Comparison of ENCODE assay signal across 8 cellular contexts in the genomic region with DNA sequence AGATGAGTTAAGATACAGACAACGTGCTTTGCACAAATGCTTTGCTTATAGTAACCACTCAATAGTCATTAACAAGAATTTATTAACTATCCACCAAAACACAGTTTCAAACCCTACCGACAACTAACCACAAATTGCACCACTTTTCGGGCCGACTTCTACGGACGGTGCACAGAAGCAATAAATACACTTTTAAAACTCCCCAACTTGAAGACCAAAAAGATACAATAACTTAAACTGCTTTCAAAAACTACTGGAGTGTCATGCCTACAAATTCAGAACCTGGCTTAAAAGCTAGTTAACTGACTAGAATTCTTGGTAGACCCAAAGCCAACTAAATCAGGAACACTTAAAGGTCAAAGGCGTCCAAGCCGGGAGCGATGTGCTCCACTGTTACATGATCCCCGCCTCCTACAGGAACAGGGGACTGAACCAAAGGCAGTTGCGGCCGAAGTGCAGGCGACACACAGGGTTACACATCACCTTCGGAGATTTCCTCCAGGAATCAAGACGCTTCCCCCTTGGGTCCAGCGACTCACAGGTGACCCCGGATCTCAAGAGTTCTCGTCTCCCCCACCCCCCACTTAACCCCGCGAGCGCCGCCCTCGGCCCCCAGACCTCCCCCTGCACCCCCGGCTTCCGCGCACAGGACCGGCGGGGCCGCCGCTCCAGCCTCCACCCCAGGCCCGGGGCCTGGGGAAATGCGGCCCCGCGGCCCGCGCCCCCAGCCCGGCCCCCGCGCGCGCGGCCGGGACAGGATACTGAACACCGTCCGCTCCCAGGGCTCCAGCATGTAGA. TPM values are rescaled to one million over a fixed set of nuclear protein-coding genes. Genes with fewer than 3 reads are reported as not detected.
DNase-seq lines count a peak whose midpoint lies in the region; ATAC-seq, FAIRE-seq and TF ChIP-seq lines count a peak whose summit lies in the region.

No MANE protein-coding gene starts in this region.

- DNase-seq in GDM1 (lab: John Stamatoyannopoulos, UW) = peak; percentile 10
- DNase-seq in GM23248 = peak; percentile 76
- DNase-seq in KG1 (lab: John Stamatoyannopoulos, UW) = peak; percentile 33
- no peak for DNase-seq in RWPE2 (ENCODE audit: low spot score)
- peak; percentile 39 for DNase-seq in bronchial epithelial cell (ENCODE audit: low read depth)
- DNase-seq in inferior parietal cortex (ENCODE audit: extremely low spot score) = peak; percentile 45
- DNase-seq in small intestine = peak; percentile 73
- no peak for DNase-seq in middle frontal gyrus (ENCODE audit: extremely low spot score, low spot score)

- H3K4me1 ChIP-seq in GM23248 (ENCODE audit: insufficient read depth) = peaks cover 18% of the 10 kb centered on the region
- H3K4me1 ChIP-seq in RWPE2 (ENCODE audit: insufficient read depth, poor library complexity, severe bottlenecking) = peaks cover 12% of the 10 kb centered on the region
- no peaks in the 10 kb centered on the region for H3K4me1 ChIP-seq in small intestine (ENCODE audit: control insufficient read depth in 2 of 2, insufficient read depth in 1 of 2, low read depth in 1 of 2, low read length in 1 of 2)

- H3K9me2 ChIP-seq in GM23248 (ENCODE audit: insufficient read depth) = no peaks in the 10 kb centered on the region

- TF ChIP-seq CTCF in RWPE2 (IDR thresholded peaks at IDR 0.05; ENCODE audit: poor library complexity, severe bottlenecking) (no peak), bronchial epithelial cell (IDR thresholded peaks at IDR 0.05; ENCODE audit: insufficient read depth, low read length, severe bottlenecking) (no peak)

- in situ Hi-C loops in GM23248 (cut with MboI) = no loop called here

- H3K9me3 ChIP-seq in GM23248 (ENCODE audit: low read depth) (no peaks in the 10 kb centered on the region), RWPE2 (ENCODE audit: severe bottlenecking) (no peaks in the 10 kb centered on the region), small intestine (ENCODE audit: control insufficient read depth, low read depth) (no peaks in the 10 kb centered on the region)

- FAIRE-seq in bronchial epithelial cell (lab: Jason Lieb, UNC) = no peak
- no peak for FAIRE-seq in small intestine (lab: Jason Lieb, UNC)

- H3K4me2 ChIP-seq in GM23248 (ENCODE audit: unreplicated experiment) = peak overlapping the region; percentile 85

- ATAC-seq in RWPE2 (ENCODE audit: low read depth) = peak; percentile 35

- H2AFZ ChIP-seq in GM23248 = peak overlapping the region; percentile 64

- WGBS in GM23248 (ENCODE audit: low coverage in 1 of 2, low lambda C conversion rate in 2 of 2, missing lambda C conversion rate in 2 of 2), 2 experiments = 2 to 5% methylated on average over 14 to 38 of the region's 45 CpGs
- WGBS in small intestine, 3 donors = 0 to 1% (median 1%) methylated on average over 24 to 45 of the region's 45 CpGs

- peaks cover 7% of the 10 kb centered on the region; the same call in 1 of the 2 replicates for H4K20me1 ChIP-seq in GM23248 (ENCODE audit: insufficient read depth)

- H3K36me3 ChIP-seq in GM23248 (ENCODE audit: low read depth) (0 out of 2 replicates have a peak, but pooled peaks cover 1% of the 10 kb centered on the region), RWPE2 (ENCODE audit: low read depth) (peaks cover 11% of the 10 kb centered on the region), bronchial epithelial cell (ENCODE audit: control insufficient read depth, insufficient read depth, low read length) (peaks cover 1% of the 10 kb centered on the region), small intestine (ENCODE audit: control insufficient read depth in 2 of 2, insufficient read depth in 2 of 2, low read length in 2 of 2) (no peaks in the 10 kb centered on the region)

- H3K27me3 ChIP-seq in GM23248 (replicated peaks; ENCODE audit: insufficient read depth) (no peaks in the 10 kb centered on the region), RWPE2 (ENCODE audit: insufficient read depth, poor library complexity, severe bottlenecking) (no peaks in the 10 kb centered on the region), bronchial epithelial cell (ENCODE audit: control insufficient read depth, insufficient read depth, low read length) (no peaks in the 10 kb centered on the region), small intestine (ENCODE audit: control insufficient read depth in 2 of 2, insufficient read depth in 2 of 2, low read length in 2 of 2) (no peaks in the 10 kb centered on the region)

- peak overlapping the region; percentile 71 for H3K27ac ChIP-seq in GM23248
- H3K27ac ChIP-seq in RWPE2 (ENCODE audit: poor library complexity, severe bottlenecking) = peak overlapping the region; percentile 64
- peak overlapping the region; percentile 95 to 97 for H3K27ac ChIP-seq in small intestine (ENCODE audit: low read depth in 1 of 2, low read length in 1 of 2)

- H3K9ac ChIP-seq in GM23248 = peak overlapping the region; percentile 87

- H3F3A ChIP-seq in GM23248 (ENCODE audit: insufficient read depth) = peaks cover 23% of the 10 kb centered on the region

- peaks cover 51% of the 10 kb centered on the region for H3K79me2 ChIP-seq in GM23248 (ENCODE audit: insufficient read depth)

- peak overlapping the region; percentile 82 for H3K4me3 ChIP-seq in GM23248
- H3K4me3 ChIP-seq in RWPE2 (ENCODE audit: severe bottlenecking) = peak overlapping the region; percentile 73
- peak overlapping the region; percentile 60 for H3K4me3 ChIP-seq in bronchial epithelial cell (ENCODE audit: low read depth, low read length)
- H3K4me3 ChIP-seq in small intestine (ENCODE audit: low read depth in 1 of 2, low read length in 2 of 2) = peak overlapping the region; percentile 92 to 99

RNA-seq across cellular contexts. Expression of a gene that starts 0.5 kb away (rescaled TPM):
- total RNA-seq in GM23248 (2014; rRNA removed; shearing (Covaris generic)) = 11.5 and 13.5 TPM in 2 replicates
- polyA plus RNA-seq in GM23248 (2016; fragmentation: Nextera tagmentation; extraction: Ambion mirVana) = 18.8 and 19.0 TPM in 2 replicates
- 12.9 and 13.2 TPM in 2 replicates for total RNA-seq in bronchial epithelial cell
- 10 to 100 TPM; 30.5 to 40.8 (median 36.7) TPM for polyA plus RNA-seq in small intestine

Comparison
In these comparisons a context has a peak if more than half of its experiments do, and no peak if none do; other contexts are left out.
1. DNase-seq: peak in GDM1 (single experiment), GM23248 (single experiment), KG1 (single experiment), bronchial epithelial cell (single experiment), inferior parietal cortex (single experiment) and small intestine (single experiment); none in RWPE2 (single experiment) and middle frontal gyrus (single experiment).
2. Peak in every context shown above with its lines, with median percentiles within 50 percentile points of each other: H3K27ac ChIP-seq and H3K4me3 ChIP-seq.